ENCODE assay signal across 1 cellular context in genomic region chr3:60514866-60515265, GRCh38.
TF ChIP-seq lines count a peak whose summit lies in the region.

No MANE protein-coding gene starts in this region.

TF ChIP-seq in GM23338, 12 proteins besides CTCF, POLR2A, EP300 and RAD21 (continued from another document):
- TF ChIP-seq ZNF462 (CRISPR knock-in tag; IDR thresholded peaks at IDR 0.05) (no peak), JUNB (IDR thresholded peaks at IDR 0.05; ENCODE audit: unreplicated experiment) (no peak), ETS1 (IDR thresholded peaks at IDR 0.05) (no peak), ZNF114 (CRISPR knock-in tag; IDR thresholded peaks at IDR 0.05) (no peak), STAT1 (IDR thresholded peaks at IDR 0.05; ENCODE audit: unreplicated experiment) (no peak), EZH2 (IDR thresholded peaks at IDR 0.05; ENCODE audit: low read depth, unreplicated experiment) (no peak), EZH2phosphoT487 (IDR thresholded peaks at IDR 0.05; ENCODE audit: unreplicated experiment) (no peak), REST (IDR thresholded peaks at IDR 0.05; ENCODE audit: unreplicated experiment) (no peak), CREB1 (CRISPR knock-in tag; IDR thresholded peaks at IDR 0.05; ENCODE audit: low read depth) (no peak)
